ENCODE assay signal across 8 cellular contexts in the genomic region with DNA sequence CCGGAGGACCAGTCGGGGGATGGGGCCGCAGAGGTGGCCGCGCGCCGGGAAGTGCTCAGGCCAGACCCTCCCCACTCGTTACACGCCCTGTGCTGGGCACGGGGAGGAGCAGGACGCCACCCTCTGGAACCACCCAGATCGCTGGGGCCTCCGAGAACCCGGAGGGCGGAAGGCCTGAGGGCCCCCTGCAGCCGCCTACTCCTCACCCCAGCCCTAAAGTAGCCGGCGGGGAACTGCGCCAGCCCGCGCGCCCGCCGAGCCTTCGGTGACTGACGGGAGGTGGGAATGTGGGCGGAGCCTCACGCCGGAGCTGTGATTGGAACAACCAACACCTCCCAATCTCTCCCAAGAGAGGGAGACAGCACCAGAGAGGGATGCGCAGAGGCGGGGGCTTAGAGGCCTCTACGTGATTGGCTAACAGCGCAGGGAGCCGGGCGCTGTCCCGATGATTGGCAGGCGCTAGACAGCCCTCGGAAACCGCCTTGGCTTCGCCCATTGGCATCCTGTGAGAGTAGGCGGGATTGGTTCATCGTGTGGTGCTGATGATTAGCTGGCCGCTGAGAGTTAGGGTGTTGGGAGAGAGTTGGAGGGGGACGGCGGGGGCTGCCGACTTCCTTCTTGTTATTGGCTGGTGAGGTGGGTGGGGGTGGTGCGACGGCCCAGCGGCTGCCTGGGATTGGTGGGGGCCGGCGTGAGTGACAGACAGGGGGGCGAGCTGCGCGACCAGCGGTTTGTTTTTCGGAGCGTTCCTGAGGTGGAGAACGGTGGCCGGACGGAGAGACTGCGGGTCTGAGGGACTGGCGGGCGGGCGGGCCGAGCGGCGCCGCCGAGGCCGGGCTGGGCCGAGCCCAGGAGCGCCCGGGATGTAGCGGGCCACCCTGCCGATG. TPM values are rescaled to one million over a fixed set of nuclear protein-coding genes. Genes with fewer than 3 reads are reported as not detected.
DNase-seq lines count a peak whose midpoint lies in the region; ATAC-seq, FAIRE-seq and TF ChIP-seq lines count a peak whose summit lies in the region.

A gene (plus strand): TSS at position 734 of the 887 bp plus-strand sequence. CDS start 343 bp downstream, outside the sequence.

- peaks cover 4 to 25% of the 10 kb centered on the region in 2 donors for H3K4me1 ChIP-seq in ascending aorta
- H3K4me1 ChIP-seq in right atrium auricular region, result peaks cover 0 to 40% of the 10 kb centered on the region in 2 donors
- peaks cover 36% of the 10 kb centered on the region for H3K4me1 ChIP-seq in psoas muscle

- peak within 1 kb of the TSS; percentile 96 for H3K27ac Mint-ChIP-seq in T-helper 2 cell treated with Interferon-gamma antibody and Interleukin-4, amounts not matched to agents 5 μg/mL and 100 μg/mL, for 36 hours

- peak; percentile 94 for FAIRE-seq in urothelium cell line (lab: Jason Lieb, UNC)

- intact Hi-C loops in ascending aorta (cut with DNase I) (loop anchor here (1.0 to 5.0 kb wide), 7 partner anchors 72 to 1145 kb away; a partner anchor contains a TSS), psoas muscle (cut with DNase I) (loop anchor here in 1 of 2 donors (5.0 kb wide), 1 partner anchor 120 kb away; a partner anchor contains a TSS)

- peak within 1 kb of the TSS; percentile 59 to 73 for H3K4me3 ChIP-seq in ascending aorta
- peak within 1 kb of the TSS; percentile 71 to 82 for H3K4me3 ChIP-seq in right atrium auricular region
- peak within 1 kb of the TSS; percentile 87 for H3K4me3 ChIP-seq in psoas muscle

- ATAC-seq in GM18502 (IDR thresholded peaks at IDR 0.05; ENCODE audit: poor library complexity, unreplicated experiment), result peak; percentile 93
- peak; percentile 90 for ATAC-seq in HG02970 (IDR thresholded peaks at IDR 0.05; ENCODE audit: low FRiP score, unreplicated experiment)
- ATAC-seq in psoas muscle, result peak; percentile 95 to 96 (median 96)

- peaks cover 13% of the 10 kb centered on the region for H3K27me3 Mint-ChIP-seq in T-helper 2 cell treated with Interferon-gamma antibody and Interleukin-4, amounts not matched to agents 5 μg/mL and 100 μg/mL, for 36 hours (ENCODE audit: low read depth)

- WGBS in psoas muscle, 3 donors, result 0% methylated on average over 56 to 75 of the region's 75 CpGs

- H3K9me3 ChIP-seq in ascending aorta (no peaks in the 10 kb centered on the region), right atrium auricular region (no peaks in the 10 kb centered on the region), psoas muscle (no peaks in the 10 kb centered on the region)

- H3K27me3 ChIP-seq in ascending aorta (no peaks in the 10 kb centered on the region), right atrium auricular region (no peaks in the 10 kb centered on the region), psoas muscle (ENCODE audit: insufficient read depth in 3 of 3, low read length in 2 of 3) (no peaks in the 10 kb centered on the region)

- no peaks in the 10 kb centered on the region for H3K36me3 ChIP-seq in ascending aorta
- no peaks in the 10 kb centered on the region for H3K36me3 ChIP-seq in right atrium auricular region
- H3K36me3 ChIP-seq in psoas muscle (ENCODE audit: insufficient read depth in 1 of 2, low read depth in 1 of 2), result no peaks in the 10 kb centered on the region

- peaks cover 24% of the 10 kb centered on the region for H3K4me1 Mint-ChIP-seq in T-helper 2 cell treated with Interferon-gamma antibody and Interleukin-4, amounts not matched to agents 5 μg/mL and 100 μg/mL, for 36 hours (ENCODE audit: low read depth)

- DNase-seq in NCI-H1930 (lab: John Stamatoyannopoulos, UW), result peak; percentile 100
- peak; percentile 98 for DNase-seq in T-helper 2 cell treated with Interferon-gamma antibody and Interleukin-4, amounts not matched to agents 5 μg/mL and 100 μg/mL, for 36 hours (ENCODE audit: low spot score)
- peak; percentile 100 for DNase-seq in ascending aorta (ENCODE audit: low spot score in 2 of 2)
- peak; percentile 100 for DNase-seq in right atrium auricular region (ENCODE audit: low spot score)
- DNase-seq in psoas muscle, result peak; percentile 98 to 99
- DNase-seq in urothelium cell line (ENCODE audit: low spot score), result peak; percentile 100

- peaks cover 2% of the 10 kb centered on the region for H3K36me3 Mint-ChIP-seq in T-helper 2 cell treated with Interferon-gamma antibody and Interleukin-4, amounts not matched to agents 5 μg/mL and 100 μg/mL, for 36 hours (ENCODE audit: low read depth)

- H3K4me3 Mint-ChIP-seq in T-helper 2 cell treated with Interferon-gamma antibody and Interleukin-4, amounts not matched to agents 5 μg/mL and 100 μg/mL, for 36 hours, result peak within 1 kb of the TSS; percentile 99

- TF ChIP-seq CTCF in ascending aorta (IDR thresholded peaks at IDR 0.05) (peak in 1 of 3 experiments; percentile 16), right atrium auricular region (IDR thresholded peaks at IDR 0.05) (peak in 1 of 2 donors; percentile 32), psoas muscle (IDR thresholded peaks at IDR 0.05) (peak; percentile 12)

- H3K27ac ChIP-seq in ascending aorta (peak within 1 kb of the TSS; percentile 73 to 82), right atrium auricular region (peak within 1 kb of the TSS; percentile 86 to 87), psoas muscle (peak within 1 kb of the TSS; percentile 90)

- H3K9me3 Mint-ChIP-seq in T-helper 2 cell treated with Interferon-gamma antibody and Interleukin-4, amounts not matched to agents 5 μg/mL and 100 μg/mL, for 36 hours, result no peaks in the 10 kb centered on the region

RNA-seq across cellular contexts. Expression of the gene that starts here (rescaled TPM):
- 75.6 TPM for total RNA-seq in ascending aorta
- 10 to 100 TPM; 38.2 to 94.7 TPM for total RNA-seq in right atrium auricular region
- total RNA-seq in psoas muscle, result 10 to 100 TPM; 19.7 to 27.4 (median 24.7) TPM
- polyA plus RNA-seq in psoas muscle, result 10 to 100 TPM in 2 of 3 donors, 1 to 10 TPM in 1; 8.3 to 22.1 (median 12.6) TPM

Comparison
In these comparisons a context has a peak if more than half of its experiments do, and no peak if none do; other contexts are left out.
1. Peak in every context shown above with its lines: DNase-seq, ATAC-seq, H3K4me3 ChIP-seq and H3K27ac ChIP-seq.